1 cellular context compared by ENCODE assay signal in the genomic region with DNA sequence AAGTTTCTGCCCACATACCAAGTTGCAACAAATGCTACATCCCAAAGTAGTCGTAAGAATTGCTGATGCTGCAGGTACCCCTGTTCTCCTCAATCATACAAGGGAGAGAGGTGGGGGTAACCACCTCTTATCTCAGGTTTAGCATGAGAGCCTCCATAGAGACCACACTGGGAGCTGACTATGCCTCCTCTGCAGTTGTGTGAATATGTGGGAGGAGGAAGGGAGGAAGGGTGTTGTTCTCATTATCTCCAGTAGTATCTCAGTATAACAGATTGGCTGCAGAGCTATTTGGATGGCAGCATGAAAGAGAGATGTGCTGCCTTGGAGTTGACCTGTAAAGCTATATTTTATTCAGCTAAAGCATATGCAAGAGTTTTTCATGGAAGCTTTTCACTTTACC.
TF ChIP-seq lines count a peak whose summit lies in the region.

No MANE protein-coding gene starts in this region.

TF ChIP-seq in HCT116, 20 proteins besides CTCF, POLR2A, EP300 and RAD21 (continued from another document):
- TF ChIP-seq, protein P1, sequence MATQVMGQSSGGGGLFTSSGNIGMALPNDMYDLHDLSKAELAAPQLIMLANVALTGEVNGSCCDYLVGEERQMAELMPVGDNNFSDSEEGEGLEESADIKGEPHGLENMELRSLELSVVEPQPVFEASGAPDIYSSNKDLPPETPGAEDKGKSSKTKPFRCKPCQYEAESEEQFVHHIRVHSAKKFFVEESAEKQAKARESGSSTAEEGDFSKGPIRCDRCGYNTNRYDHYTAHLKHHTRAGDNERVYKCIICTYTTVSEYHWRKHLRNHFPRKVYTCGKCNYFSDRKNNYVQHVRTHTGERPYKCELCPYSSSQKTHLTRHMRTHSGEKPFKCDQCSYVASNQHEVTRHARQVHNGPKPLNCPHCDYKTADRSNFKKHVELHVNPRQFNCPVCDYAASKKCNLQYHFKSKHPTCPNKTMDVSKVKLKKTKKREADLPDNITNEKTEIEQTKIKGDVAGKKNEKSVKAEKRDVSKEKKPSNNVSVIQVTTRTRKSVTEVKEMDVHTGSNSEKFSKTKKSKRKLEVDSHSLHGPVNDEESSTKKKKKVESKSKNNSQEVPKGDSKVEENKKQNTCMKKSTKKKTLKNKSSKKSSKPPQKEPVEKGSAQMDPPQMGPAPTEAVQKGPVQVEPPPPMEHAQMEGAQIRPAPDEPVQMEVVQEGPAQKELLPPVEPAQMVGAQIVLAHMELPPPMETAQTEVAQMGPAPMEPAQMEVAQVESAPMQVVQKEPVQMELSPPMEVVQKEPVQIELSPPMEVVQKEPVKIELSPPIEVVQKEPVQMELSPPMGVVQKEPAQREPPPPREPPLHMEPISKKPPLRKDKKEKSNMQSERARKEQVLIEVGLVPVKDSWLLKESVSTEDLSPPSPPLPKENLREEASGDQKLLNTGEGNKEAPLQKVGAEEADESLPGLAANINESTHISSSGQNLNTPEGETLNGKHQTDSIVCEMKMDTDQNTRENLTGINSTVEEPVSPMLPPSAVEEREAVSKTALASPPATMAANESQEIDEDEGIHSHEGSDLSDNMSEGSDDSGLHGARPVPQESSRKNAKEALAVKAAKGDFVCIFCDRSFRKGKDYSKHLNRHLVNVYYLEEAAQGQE (IDR thresholded peaks at IDR 0.05; ENCODE audit: low read depth): no peak
- TF ChIP-seq SIN3A (IDR thresholded peaks at IDR 0.05; ENCODE audit: low read depth): no peak
